19 cellular contexts compared by ENCODE assay signal in the genomic region with DNA sequence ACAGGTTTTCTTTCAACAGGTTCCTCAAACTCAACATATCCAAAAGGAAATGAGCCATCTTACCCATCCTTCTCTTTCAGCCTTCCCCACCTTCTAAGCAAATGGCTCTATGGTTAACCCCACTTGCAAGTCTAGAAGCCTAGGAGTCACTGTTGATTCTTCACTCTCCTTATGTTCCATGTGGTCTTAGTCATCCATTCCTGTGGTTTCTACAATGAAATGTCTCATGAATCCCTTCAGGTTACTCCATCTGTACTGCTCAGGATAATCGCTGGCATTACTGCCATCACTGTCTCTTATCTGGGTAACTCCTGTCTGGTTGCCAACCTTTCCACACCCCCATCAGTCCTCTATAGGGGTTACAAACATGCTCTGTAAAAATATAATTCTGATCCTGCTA.
A peak's percentile ranks its signal among the peaks of the same experiment; 100 is the strongest.
DNase-seq lines count a peak whose midpoint lies in the region; TF ChIP-seq lines count a peak whose summit lies in the region.
"Had no signal": no experiment of that assay in that cellular context is flagged by ENCODE, and none has a peak within 500 bp of the region (broad histone marks: within the 10 kb centered on the region; RNA-seq: fewer than 3 reads in every experiment).

No MANE protein-coding gene starts in this region.

- in situ Hi-C loops in mammary epithelial cell (cut with MboI; ENCODE audit: low sequenced_read_pairs in 2 of 2), result no loop called here

- intact Hi-C loops in mammary epithelial cell (cut with micrococcal nuclease), result no loop called here

- WGBS in mammary epithelial cell (ENCODE audit: low coverage, missing lambda C conversion rate), result 15% methylated on average over 1 of the region's 1 CpG
- WGBS in mesenchymal stem cell, result 70% methylated on average over 1 of the region's 1 CpG

- H3K9me3 Mint-ChIP-seq in progenitor cell of endocrine pancreas (ENCODE audit: low read depth), result peaks cover 7% of the 10 kb centered on the region
- H3K9me3 Mint-ChIP-seq: dendritic cell treated with granulocyte-macrophage colony-stimulating factor and Interleukin-4, amounts not matched to agents 40 ng/mL and 50 ng/mL, for 4 days; immature natural killer cell had no signal

- H2BK12ac ChIP-seq in mesenchymal stem cell (ENCODE audit: low read length in 2 of 2), result no peak overlapping the region

- no peak overlapping the region for H3K18ac ChIP-seq in mesenchymal stem cell (ENCODE audit: low read depth in 1 of 2, low read length in 2 of 2)

- H4K8ac ChIP-seq in mesenchymal stem cell (ENCODE audit: low read length), result no peak overlapping the region

- H3K9ac ChIP-seq in mammary epithelial cell (ENCODE audit: insufficient read depth, low read length) (no peak overlapping the region), mesenchymal stem cell (ENCODE audit: low read length) (no peak overlapping the region)

- CTCF ChIA-PET in mammary epithelial cell (lab: Charles Lee; ENCODE audit: low non-redundant PET), result no interaction called here

- no peak overlapping the region for H2BK5ac ChIP-seq in mesenchymal stem cell (ENCODE audit: low read depth, low read length, poor library complexity, severe bottlenecking)

- H2BK120ac ChIP-seq in mesenchymal stem cell (ENCODE audit: low read depth, low read length), result no peak overlapping the region

- H4K20me1 ChIP-seq in mammary epithelial cell (ENCODE audit: insufficient read depth, low read length), result no peaks in the 10 kb centered on the region

- H3K4me1 ChIP-seq in mammary epithelial cell (ENCODE audit: insufficient read depth, low read length) (peaks cover 3% of the 10 kb centered on the region), mesenchymal stem cell (ENCODE audit: control insufficient read depth, insufficient read depth, low read depth, low read length) (no peaks in the 10 kb centered on the region)
- H3K4me1 ChIP-seq: adrenal gland had no signal

- no TSS peak for BruUV-seq in mammary epithelial cell (replicated peaks; lab: Mats Ljungman, UMichigan)

- no peak overlapping the region for H3K4ac ChIP-seq in mesenchymal stem cell (ENCODE audit: low read depth in 1 of 2, low read length in 2 of 2)

- dilution Hi-C loops in mammary epithelial cell (cut with HindIII; ENCODE audit: low sequenced_read_pairs), result no loop called here

- H2BK15ac ChIP-seq in mesenchymal stem cell (ENCODE audit: low read depth, poor library complexity, severe bottlenecking), result no peak overlapping the region

- H3K4me3 ChIP-seq in mammary epithelial cell (replicated peaks in 1 of 3; ENCODE audit: insufficient read depth in 1 of 3, low read depth in 2 of 3, low read length in 3 of 3) (no peak overlapping the region), mesenchymal stem cell (ENCODE audit: insufficient read depth in 1 of 2, low read depth in 1 of 2, low read length in 2 of 2) (no peak overlapping the region), WERI-Rb-1 (ENCODE audit: low read depth, low read length) (no peak overlapping the region)
- H3K4me3 ChIP-seq: adrenal gland, thoracic aorta had no signal

- H3K27ac ChIP-seq in mammary epithelial cell (ENCODE audit: insufficient read depth, low read depth, low read length) (no peak overlapping the region), mesenchymal stem cell (ENCODE audit: low read length, poor library complexity, severe bottlenecking) (no peak overlapping the region), WERI-Rb-1 (no peak overlapping the region)
- H3K27ac ChIP-seq: adrenal gland, thoracic aorta had no signal

- H3K79me2 ChIP-seq in mammary epithelial cell (ENCODE audit: insufficient read depth, low read length), result no peaks in the 10 kb centered on the region

- H3K23ac ChIP-seq in mesenchymal stem cell (ENCODE audit: low read length in 2 of 2), result no peak overlapping the region

- H4K91ac ChIP-seq in mesenchymal stem cell (ENCODE audit: low read length), result no peak overlapping the region

- no peak overlapping the region for H3K4me2 ChIP-seq in mammary epithelial cell (ENCODE audit: insufficient read depth, low read depth, low read length)
- no peak overlapping the region for H3K4me2 ChIP-seq in mesenchymal stem cell (ENCODE audit: low read length, poor library complexity, severe bottlenecking)

- H3K14ac ChIP-seq in mesenchymal stem cell (ENCODE audit: low read length in 2 of 2), result no peak overlapping the region

- H3K27me3 ChIP-seq in mammary epithelial cell (ENCODE audit: insufficient read depth, low read length), result no peaks in the 10 kb centered on the region
- no peaks in the 10 kb centered on the region for H3K27me3 ChIP-seq in mesenchymal stem cell (ENCODE audit: control insufficient read depth in 1 of 2, insufficient read depth in 1 of 2, low read length in 2 of 2)
- H3K27me3 ChIP-seq in WERI-Rb-1 (ENCODE audit: insufficient read depth, low read depth, severe bottlenecking), result no peaks in the 10 kb centered on the region
- H3K27me3 ChIP-seq: adrenal gland, BE2C had no signal

- H2AK5ac ChIP-seq in mesenchymal stem cell (ENCODE audit: low read length, severe bottlenecking), result no peak overlapping the region

- TF ChIP-seq CTCF in mammary epithelial cell (conservative IDR thresholded peaks at IDR 0.05 in 1 of 2, IDR thresholded peaks at IDR 0.05 in 1 of 2; ENCODE audit: extremely low read depth in 1 of 2, insufficient read depth in 1 of 2, low read depth in 1 of 2, low read length in 2 of 2) (peak in 1 of 2 donors; percentile 27), WERI-Rb-1 (IDR thresholded peaks at IDR 0.05; ENCODE audit: low read depth, low read length) (no peak), progenitor cell of endocrine pancreas (IDR thresholded peaks at IDR 0.05; ENCODE audit: unreplicated experiment) (no peak)

- no peak overlapping the region for H3K4me3 Mint-ChIP-seq in progenitor cell of endocrine pancreas (ENCODE audit: low read depth)
- H3K4me3 Mint-ChIP-seq: dendritic cell treated with granulocyte-macrophage colony-stimulating factor and Interleukin-4, amounts not matched to agents 40 ng/mL and 50 ng/mL, for 4 days; immature natural killer cell had no signal

- H3K36me3 Mint-ChIP-seq in progenitor cell of endocrine pancreas (ENCODE audit: insufficient read depth), result peaks cover 2% of the 10 kb centered on the region
- H3K36me3 Mint-ChIP-seq: immature natural killer cell had no signal

- H3K27me3 Mint-ChIP-seq in progenitor cell of endocrine pancreas, result no peaks in the 10 kb centered on the region

- no peaks in the 10 kb centered on the region for H3K36me3 ChIP-seq in mammary epithelial cell (ENCODE audit: insufficient read depth, low read length)
- no peaks in the 10 kb centered on the region for H3K36me3 ChIP-seq in mesenchymal stem cell (ENCODE audit: control insufficient read depth in 1 of 2, insufficient read depth in 2 of 2, low read depth in 1 of 2, low read length in 2 of 2)
- H3K36me3 ChIP-seq in WERI-Rb-1, result no peaks in the 10 kb centered on the region
- H3K36me3 ChIP-seq: adrenal gland, BE2C, thoracic aorta had no signal

- DNase-seq in DMS 273 treated with DMSO at 0.1 percent for 48 hours (lab: John Stamatoyannopoulos, UW) (peak; percentile 30), NCI-H524 (lab: John Stamatoyannopoulos, UW) (peak; percentile 60 to 77), mammary epithelial cell (peak; percentile 81), mesenchymal stem cell (peak; percentile 72), HuH-7.5 (ENCODE audit: low spot score) (no peak), WERI-Rb-1 (no peak), NOMO-1 (lab: John Stamatoyannopoulos, UW; ENCODE audit: unreplicated experiment in 2 of 2) (no peak), progenitor cell of endocrine pancreas (ENCODE audit: low spot score, unreplicated experiment) (no peak)
- DNase-seq: activated CD4-positive, alpha-beta T cell treated with anti-CD3 and anti-CD28 coated beads for 4 hours; activated T-cell treated with anti-CD3 and anti-CD28 coated beads, Interleukin-2, amount 50 U/mL, for 48 hours; adrenal gland; BE2C; DMS79; immature natural killer cell; midbrain; NCI-H1105 treated with DMSO at 0.1 percent for 48 hours; NCI-H446 treated with DMSO at 0.1 percent for 48 hours had no signal

- H2AFZ ChIP-seq in mammary epithelial cell (ENCODE audit: low read depth, low read length) (no peak overlapping the region), mesenchymal stem cell (ENCODE audit: low read depth, low read length) (no peak overlapping the region)

- peaks cover 19% of the 10 kb centered on the region for H3K4me1 Mint-ChIP-seq in progenitor cell of endocrine pancreas (ENCODE audit: low read depth)
- H3K4me1 Mint-ChIP-seq: immature natural killer cell had no signal

- no peak overlapping the region for H3K27ac Mint-ChIP-seq in progenitor cell of endocrine pancreas
- H3K27ac Mint-ChIP-seq: dendritic cell treated with granulocyte-macrophage colony-stimulating factor and Interleukin-4, amounts not matched to agents 40 ng/mL and 50 ng/mL, for 4 days; immature natural killer cell had no signal

- H3K9me3 ChIP-seq in mammary epithelial cell (replicated peaks; ENCODE audit: insufficient read depth, low read length), result no peaks in the 10 kb centered on the region
- H3K9me3 ChIP-seq in mesenchymal stem cell (ENCODE audit: control insufficient read depth, low read length), result no peaks in the 10 kb centered on the region
- H3K9me3 ChIP-seq in WERI-Rb-1 (ENCODE audit: severe bottlenecking), result no peaks in the 10 kb centered on the region
- H3K9me3 ChIP-seq: adrenal gland, BE2C, thoracic aorta had no signal

- H3K79me1 ChIP-seq in mesenchymal stem cell (replicated peaks; ENCODE audit: low read length, poor library complexity, severe bottlenecking), result no peaks in the 10 kb centered on the region

Comparison
In these comparisons a context has a peak if more than half of its experiments do, and no peak if none do; other contexts are left out.
1. DNase-seq: peak in DMS 273 treated with DMSO at 0.1 percent for 48 hours (single experiment), NCI-H524 (2 of 2), mammary epithelial cell (single experiment) and mesenchymal stem cell (single experiment); none in HuH-7.5 (single experiment), WERI-Rb-1 (single experiment), NOMO-1 (0 of 2) and progenitor cell of endocrine pancreas (single experiment).